ENCODE assay signal across 9 cellular contexts in the genomic region with DNA sequence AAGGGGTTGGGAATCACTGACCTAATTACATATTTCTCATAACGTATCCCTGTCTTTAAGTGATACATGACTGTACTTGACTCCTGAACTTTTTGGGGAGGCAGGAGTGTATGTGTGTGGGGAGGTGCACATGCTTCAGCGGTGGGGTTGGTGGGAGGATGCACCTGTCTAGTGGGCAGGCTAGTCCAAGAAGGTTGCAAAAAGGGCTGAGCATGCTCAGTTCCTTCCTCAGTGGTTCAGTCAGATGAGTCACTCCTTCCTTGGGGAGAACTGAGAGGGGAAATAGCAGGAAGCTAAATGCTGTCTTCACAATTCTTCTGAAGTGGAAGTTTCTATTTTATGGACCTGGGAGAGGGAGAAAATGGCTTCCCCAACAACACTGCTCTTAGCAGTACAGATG. TPM values are rescaled to one million over a fixed set of nuclear protein-coding genes. Genes with fewer than 3 reads are reported as not detected.
DNase-seq lines count a peak whose midpoint lies in the region; ATAC-seq lines count a peak whose summit lies in the region.
"Had no signal": no experiment of that assay in that cellular context is flagged by ENCODE, and none has a peak within 500 bp of the region (broad histone marks: within the 10 kb centered on the region; RNA-seq: fewer than 3 reads in every experiment).

No MANE protein-coding gene starts in this region.

- peak overlapping the region; percentile 92 for H3K27ac Mint-ChIP-seq in activated naive CD8-positive, alpha-beta T cell treated with anti-CD3 and anti-CD28 coated beads, Interleukin-2, amount 10 ng/mL, durations not matched to agents 7 days and 5 days

- peak overlapping the region; percentile 64 for H3K4me3 Mint-ChIP-seq in activated naive CD8-positive, alpha-beta T cell treated with anti-CD3 and anti-CD28 coated beads, Interleukin-2, amount 10 ng/mL, durations not matched to agents 7 days and 5 days

- peaks cover 59% of the 10 kb centered on the region for H3K4me1 Mint-ChIP-seq in activated naive CD8-positive, alpha-beta T cell treated with anti-CD3 and anti-CD28 coated beads, Interleukin-2, amount 10 ng/mL, durations not matched to agents 7 days and 5 days

- no peaks in the 10 kb centered on the region for H3K9me3 Mint-ChIP-seq in activated naive CD8-positive, alpha-beta T cell treated with anti-CD3 and anti-CD28 coated beads, Interleukin-2, amount 10 ng/mL, durations not matched to agents 7 days and 5 days

- no peaks in the 10 kb centered on the region for H3K27me3 Mint-ChIP-seq in activated naive CD8-positive, alpha-beta T cell treated with anti-CD3 and anti-CD28 coated beads, Interleukin-2, amount 10 ng/mL, durations not matched to agents 7 days and 5 days

- ATAC-seq in activated naive CD8-positive, alpha-beta T cell treated with anti-CD3 and anti-CD28 coated beads, Interleukin-2, amount 10 ng/mL, durations not matched to agents 7 days and 5 days (ENCODE audit: low read depth) = peak; percentile 43
- no peak for ATAC-seq in GM18861 (IDR thresholded peaks at IDR 0.05; ENCODE audit: unreplicated experiment)

- DNase-seq in Daoy (ENCODE audit: low read depth) (peak; percentile 83), LoVo (ENCODE audit: low spot score) (peak; percentile 58), occipital lobe (lab: John Stamatoyannopoulos, UW) (peak; percentile 5), NCI-H2107 treated with DMSO at 0.1 percent for 48 hours (lab: John Stamatoyannopoulos, UW; ENCODE audit: unreplicated experiment) (no peak), NCI-H526 treated with DMSO at 0.1 percent for 48 hours (lab: John Stamatoyannopoulos, UW) (no peak), HUDEP-2 (lab: John Stamatoyannopoulos, UW; ENCODE audit: unreplicated experiment in 76 of 76) (no peak)
- DNase-seq in activated naive CD8-positive, alpha-beta T cell treated with anti-CD3 and anti-CD28 coated beads, Interleukin-2, amount 10 ng/mL, durations not matched to agents 7 days and 5 days = no peak
- DNase-seq: NCI-H146 had no signal

- peaks cover 2% of the 10 kb centered on the region for H3K36me3 Mint-ChIP-seq in activated naive CD8-positive, alpha-beta T cell treated with anti-CD3 and anti-CD28 coated beads, Interleukin-2, amount 10 ng/mL, durations not matched to agents 7 days and 5 days

- POLR2A ChIA-PET in activated naive CD8-positive, alpha-beta T cell treated with anti-CD3 and anti-CD28 coated beads, Interleukin-2, amount 10 ng/mL, durations not matched to agents 7 days and 5 days (lab: Charles Lee) = interaction anchor here (0.6 to 1.0 kb wide), 2 partner anchors 24 to 321 kb away, joined by 3 read pairs; no protein-coding TSS in a partner anchor

RNA-seq across cellular contexts. Expression of gene AP4E1, which starts 24.6 kb away (rescaled TPM):
- total RNA-seq in Daoy (2014; rRNA removed; shearing (Covaris generic)) = 16.4 and 18.7 TPM in 2 replicates
- 10 to 100 TPM; 16.5 to 18.8 TPM for total RNA-seq in activated naive CD8-positive, alpha-beta T cell treated with anti-CD3 and anti-CD28 coated beads, Interleukin-2, amount 10 ng/mL, durations not matched to agents 7 days and 5 days
- 14.0 TPM for total RNA-seq in occipital lobe

Comparison
In these comparisons a context has a peak if more than half of its experiments do, and no peak if none do; other contexts are left out.
1. DNase-seq: peak in Daoy (single experiment), LoVo (single experiment) and occipital lobe (single experiment); none in activated naive CD8-positive, alpha-beta T cell treated with anti-CD3 and anti-CD28 coated beads, Interleukin-2, amount 10 ng/mL, durations not matched to agents 7 days and 5 days (single experiment), NCI-H2107 treated with DMSO at 0.1 percent for 48 hours (single experiment), NCI-H526 treated with DMSO at 0.1 percent for 48 hours (single experiment) and HUDEP-2 (0 of 76).